In the genomic region with DNA sequence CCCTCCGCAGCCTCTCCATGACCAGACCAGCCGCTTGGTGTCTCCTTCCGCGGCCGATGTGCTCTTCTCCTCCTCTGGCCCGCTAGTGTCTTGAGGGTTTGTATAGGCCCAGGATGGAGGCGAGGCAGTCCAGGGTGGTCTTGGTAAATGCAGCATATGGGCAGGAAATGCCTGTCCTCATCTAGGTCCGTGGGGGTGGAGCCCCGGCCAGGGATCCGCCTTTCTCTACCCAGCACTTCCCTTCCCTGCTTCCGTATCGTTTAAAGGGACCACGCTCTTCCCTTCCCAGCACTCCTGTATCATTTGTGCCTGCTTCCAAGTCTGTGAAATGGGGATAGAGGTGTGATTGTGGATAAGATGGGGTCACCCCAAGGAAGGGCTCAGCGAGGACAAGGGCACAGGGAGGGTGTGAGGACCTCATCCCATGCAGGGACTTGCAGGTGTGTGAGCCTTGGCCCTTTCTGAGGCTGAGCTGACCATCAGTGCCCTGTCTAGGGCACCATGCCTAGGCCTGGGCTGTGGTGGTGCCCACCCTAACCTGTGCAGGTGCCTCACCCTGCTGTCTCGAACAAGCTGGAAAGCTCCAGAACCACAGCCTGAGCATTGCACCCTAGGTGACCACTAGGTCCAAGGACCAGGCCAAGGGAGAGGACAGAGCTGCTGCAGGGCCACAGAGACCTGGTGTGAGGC, we compare ENCODE assay signal across 1 cellular context.
TF ChIP-seq lines count a peak whose summit lies in the region.

No MANE protein-coding gene starts in this region.

TF ChIP-seq in HepG2, 621 proteins besides CTCF, POLR2A, EP300 and RAD21:
- TF ChIP-seq, protein P1, sequence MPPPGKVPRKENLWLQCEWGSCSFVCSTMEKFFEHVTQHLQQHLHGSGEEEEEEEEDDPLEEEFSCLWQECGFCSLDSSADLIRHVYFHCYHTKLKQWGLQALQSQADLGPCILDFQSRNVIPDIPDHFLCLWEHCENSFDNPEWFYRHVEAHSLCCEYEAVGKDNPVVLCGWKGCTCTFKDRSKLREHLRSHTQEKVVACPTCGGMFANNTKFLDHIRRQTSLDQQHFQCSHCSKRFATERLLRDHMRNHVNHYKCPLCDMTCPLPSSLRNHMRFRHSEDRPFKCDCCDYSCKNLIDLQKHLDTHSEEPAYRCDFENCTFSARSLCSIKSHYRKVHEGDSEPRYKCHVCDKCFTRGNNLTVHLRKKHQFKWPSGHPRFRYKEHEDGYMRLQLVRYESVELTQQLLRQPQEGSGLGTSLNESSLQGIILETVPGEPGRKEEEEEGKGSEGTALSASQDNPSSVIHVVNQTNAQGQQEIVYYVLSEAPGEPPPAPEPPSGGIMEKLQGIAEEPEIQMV (CRISPR knock-in tag; IDR thresholded peaks at IDR 0.05; ENCODE audit: low read depth) = peak; percentile 64; the same call in 1 of the 2 replicates
- TF ChIP-seq, protein P2, sequence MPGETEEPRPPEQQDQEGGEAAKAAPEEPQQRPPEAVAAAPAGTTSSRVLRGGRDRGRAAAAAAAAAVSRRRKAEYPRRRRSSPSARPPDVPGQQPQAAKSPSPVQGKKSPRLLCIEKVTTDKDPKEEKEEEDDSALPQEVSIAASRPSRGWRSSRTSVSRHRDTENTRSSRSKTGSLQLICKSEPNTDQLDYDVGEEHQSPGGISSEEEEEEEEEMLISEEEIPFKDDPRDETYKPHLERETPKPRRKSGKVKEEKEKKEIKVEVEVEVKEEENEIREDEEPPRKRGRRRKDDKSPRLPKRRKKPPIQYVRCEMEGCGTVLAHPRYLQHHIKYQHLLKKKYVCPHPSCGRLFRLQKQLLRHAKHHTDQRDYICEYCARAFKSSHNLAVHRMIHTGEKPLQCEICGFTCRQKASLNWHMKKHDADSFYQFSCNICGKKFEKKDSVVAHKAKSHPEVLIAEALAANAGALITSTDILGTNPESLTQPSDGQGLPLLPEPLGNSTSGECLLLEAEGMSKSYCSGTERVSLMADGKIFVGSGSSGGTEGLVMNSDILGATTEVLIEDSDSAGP (CRISPR knock-in tag; IDR thresholded peaks at IDR 0.05; ENCODE audit: borderline replicate concordance) = 0 out of 2 replicates have a peak, but pooled peaks have one; percentile 29
- TF ChIP-seq, protein P3, sequence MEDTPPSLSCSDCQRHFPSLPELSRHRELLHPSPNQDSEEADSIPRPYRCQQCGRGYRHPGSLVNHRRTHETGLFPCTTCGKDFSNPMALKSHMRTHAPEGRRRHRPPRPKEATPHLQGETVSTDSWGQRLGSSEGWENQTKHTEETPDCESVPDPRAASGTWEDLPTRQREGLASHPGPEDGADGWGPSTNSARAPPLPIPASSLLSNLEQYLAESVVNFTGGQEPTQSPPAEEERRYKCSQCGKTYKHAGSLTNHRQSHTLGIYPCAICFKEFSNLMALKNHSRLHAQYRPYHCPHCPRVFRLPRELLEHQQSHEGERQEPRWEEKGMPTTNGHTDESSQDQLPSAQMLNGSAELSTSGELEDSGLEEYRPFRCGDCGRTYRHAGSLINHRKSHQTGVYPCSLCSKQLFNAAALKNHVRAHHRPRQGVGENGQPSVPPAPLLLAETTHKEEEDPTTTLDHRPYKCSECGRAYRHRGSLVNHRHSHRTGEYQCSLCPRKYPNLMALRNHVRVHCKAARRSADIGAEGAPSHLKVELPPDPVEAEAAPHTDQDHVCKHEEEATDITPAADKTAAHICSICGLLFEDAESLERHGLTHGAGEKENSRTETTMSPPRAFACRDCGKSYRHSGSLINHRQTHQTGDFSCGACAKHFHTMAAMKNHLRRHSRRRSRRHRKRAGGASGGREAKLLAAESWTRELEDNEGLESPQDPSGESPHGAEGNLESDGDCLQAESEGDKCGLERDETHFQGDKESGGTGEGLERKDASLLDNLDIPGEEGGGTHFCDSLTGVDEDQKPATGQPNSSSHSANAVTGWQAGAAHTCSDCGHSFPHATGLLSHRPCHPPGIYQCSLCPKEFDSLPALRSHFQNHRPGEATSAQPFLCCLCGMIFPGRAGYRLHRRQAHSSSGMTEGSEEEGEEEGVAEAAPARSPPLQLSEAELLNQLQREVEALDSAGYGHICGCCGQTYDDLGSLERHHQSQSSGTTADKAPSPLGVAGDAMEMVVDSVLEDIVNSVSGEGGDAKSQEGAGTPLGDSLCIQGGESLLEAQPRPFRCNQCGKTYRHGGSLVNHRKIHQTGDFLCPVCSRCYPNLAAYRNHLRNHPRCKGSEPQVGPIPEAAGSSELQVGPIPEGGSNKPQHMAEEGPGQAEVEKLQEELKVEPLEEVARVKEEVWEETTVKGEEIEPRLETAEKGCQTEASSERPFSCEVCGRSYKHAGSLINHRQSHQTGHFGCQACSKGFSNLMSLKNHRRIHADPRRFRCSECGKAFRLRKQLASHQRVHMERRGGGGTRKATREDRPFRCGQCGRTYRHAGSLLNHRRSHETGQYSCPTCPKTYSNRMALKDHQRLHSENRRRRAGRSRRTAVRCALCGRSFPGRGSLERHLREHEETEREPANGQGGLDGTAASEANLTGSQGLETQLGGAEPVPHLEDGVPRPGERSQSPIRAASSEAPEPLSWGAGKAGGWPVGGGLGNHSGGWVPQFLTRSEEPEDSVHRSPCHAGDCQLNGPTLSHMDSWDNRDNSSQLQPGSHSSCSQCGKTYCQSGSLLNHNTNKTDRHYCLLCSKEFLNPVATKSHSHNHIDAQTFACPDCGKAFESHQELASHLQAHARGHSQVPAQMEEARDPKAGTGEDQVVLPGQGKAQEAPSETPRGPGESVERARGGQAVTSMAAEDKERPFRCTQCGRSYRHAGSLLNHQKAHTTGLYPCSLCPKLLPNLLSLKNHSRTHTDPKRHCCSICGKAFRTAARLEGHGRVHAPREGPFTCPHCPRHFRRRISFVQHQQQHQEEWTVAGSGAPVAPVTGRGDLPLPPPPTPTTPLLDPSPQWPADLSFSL (CRISPR knock-in tag; IDR thresholded peaks at IDR 0.05) = no peak
